8 cellular contexts compared by ENCODE assay signal in the genomic region with DNA sequence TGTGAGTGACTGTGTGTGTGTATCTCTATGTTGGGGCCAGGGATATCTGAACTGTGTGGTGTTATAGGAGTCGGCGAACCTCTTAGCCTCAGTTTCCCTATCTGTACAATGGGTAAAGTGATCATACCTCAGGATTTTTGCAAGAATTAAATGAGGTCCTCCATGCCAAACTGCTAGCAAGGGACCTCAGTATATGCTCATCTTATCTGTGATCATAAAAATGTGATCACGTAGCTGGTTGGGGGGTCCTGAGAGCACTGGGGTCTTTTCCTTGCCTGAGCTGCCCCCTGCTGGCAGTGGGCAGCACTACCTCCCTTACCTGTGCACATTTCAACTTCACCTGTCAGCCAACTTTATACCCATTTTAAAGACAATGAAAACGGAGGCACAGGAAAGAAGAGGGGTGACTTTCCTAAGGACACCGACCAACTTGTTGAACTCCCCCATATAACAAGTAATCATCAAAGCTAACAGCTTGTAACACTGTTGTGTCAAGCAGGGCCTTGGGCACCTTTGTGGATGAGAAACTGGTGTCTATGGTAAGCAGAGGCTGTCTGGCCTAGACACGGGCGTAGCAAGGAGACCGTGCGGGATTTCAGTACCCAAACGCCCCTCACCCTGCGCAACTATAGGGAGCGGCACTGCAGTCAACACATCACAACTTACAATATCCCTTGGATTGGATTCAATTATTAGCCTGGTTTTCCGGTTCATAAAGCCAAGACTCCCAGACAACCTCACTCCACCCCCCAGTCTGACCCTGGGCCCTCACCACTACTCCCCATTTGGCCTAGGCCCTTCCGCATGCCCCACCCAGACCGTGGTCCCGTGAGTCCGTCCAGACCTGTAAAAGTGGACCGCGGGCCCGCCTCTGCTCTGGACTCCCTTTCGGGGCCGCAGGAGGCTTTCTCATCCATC. TPM values are rescaled to one million over a fixed set of nuclear protein-coding genes. Genes with fewer than 3 reads are reported as not detected.
A peak's percentile ranks its signal among the peaks of the same experiment; 100 is the strongest.
DNase-seq lines count a peak whose midpoint lies in the region; ATAC-seq, FAIRE-seq and TF ChIP-seq lines count a peak whose summit lies in the region.

No MANE protein-coding gene starts in this region.

- no peaks in the 10 kb centered on the region for H3K79me2 ChIP-seq in H9 (ENCODE audit: insufficient read depth, low read length)
- peaks cover 2% of the 10 kb centered on the region for H3K79me2 ChIP-seq in HepG2 (ENCODE audit: insufficient read depth, low read length)

- H4K5ac ChIP-seq in H9 (ENCODE audit: insufficient read length, low read depth, low read length), result no peak overlapping the region

- TF ChIP-seq CTCF in H9 (conservative IDR thresholded peaks at IDR 0.05) (peak; percentile 92), HepG2 (CRISPR knock-in tag; IDR thresholded peaks at IDR 0.05) (peak; percentile 83)

- intact Hi-C loops in CD4-positive, alpha-beta memory T cell (cut with micrococcal nuclease), result loop anchor here (2.0 kb wide), 1 partner anchor 66 kb away; no protein-coding TSS in a partner anchor
- intact Hi-C loops in HepG2 (cut with micrococcal nuclease; ENCODE audit: unreplicated experiment), result no loop called here

- H3K4me1 Mint-ChIP-seq in CD4-positive, alpha-beta memory T cell, result peaks cover 13 to 48% (median 21%) of the 10 kb centered on the region in 4 donors
- peaks cover 29 to 33% of the 10 kb centered on the region in 2 experiments for H3K4me1 Mint-ChIP-seq in H9

- no peaks in the 10 kb centered on the region for H3K9me3 Mint-ChIP-seq in CD4-positive, alpha-beta memory T cell
- H3K9me3 Mint-ChIP-seq in H9, result no peaks in the 10 kb centered on the region

- no peak overlapping the region for H3K56ac ChIP-seq in H9 (ENCODE audit: insufficient read length, low read depth, low read length)

- H3K36me3 Mint-ChIP-seq in CD4-positive, alpha-beta memory T cell, result peaks cover 0 to 16% of the 10 kb centered on the region in 2 donors
- peaks cover 3 to 19% (median 17%) of the 10 kb centered on the region in 3 experiments; a peak in 5 of 7 replicates for H3K36me3 Mint-ChIP-seq in H9 (ENCODE audit: insufficient read depth in 1 of 3, low read depth in 3 of 3)

- peak overlapping the region; percentile 87 to 96 (median 90) for H3K4me3 Mint-ChIP-seq in CD4-positive, alpha-beta memory T cell
- peak overlapping the region; percentile 91 to 93 for H3K4me3 Mint-ChIP-seq in H9

- FAIRE-seq in HepG2 (lab: Jason Lieb, UNC), result no peak

- TF ChIP-seq EP300 in HepG2 (IDR thresholded peaks at IDR 0.05; ENCODE audit: low read depth in 2 of 2, low read length in 2 of 2), result no peak
- no peak; the same call in 1 of the 2 replicates for TF ChIP-seq EP300 in HepG2 (CRISPR knock-in tag; IDR thresholded peaks at IDR 0.05; ENCODE audit: borderline replicate concordance)

- no TSS peak for BruUV-seq in HepG2 (replicated peaks; lab: Mats Ljungman, UMichigan)

- H4K20me1 ChIP-seq in H9 (ENCODE audit: control insufficient read depth, insufficient read depth, insufficient read length), result no peaks in the 10 kb centered on the region
- no peaks in the 10 kb centered on the region; the same call in 1 of the 2 replicates for H4K20me1 ChIP-seq in HepG2 (ENCODE audit: insufficient read depth, low read length)

- CTCF ChIA-PET in CD4-positive, alpha-beta memory T cell (lab: Charles Lee; ENCODE audit: partially characterized antibody), result interaction anchor here (0.7 to 2.3 kb wide), 14 partner anchors 9 to 377 kb away, joined by 3 to 18 read pairs (median 4); partner anchors contain the start of genes MRPL11, PELI3 and RBM4B
- CTCF ChIA-PET in HepG2 (lab: Yijun Ruan, JAX; ENCODE audit: low intra/inter-chr PET ratio, low total read pairs), result interaction anchor here (2.8 kb wide), 1 partner anchor 70 kb away, joined by 28 read pairs; no protein-coding TSS in a partner anchor

- peak overlapping the region; percentile 52 for H3K4me2 ChIP-seq in H9 (ENCODE audit: insufficient read depth, insufficient read length, low read length)
- peak overlapping the region; percentile 84 for H3K4me2 ChIP-seq in HepG2 (ENCODE audit: low read depth, low read length)

- peak overlapping the region; percentile 78 to 94 (median 91) for H3K27ac Mint-ChIP-seq in CD4-positive, alpha-beta memory T cell
- peak overlapping the region; percentile 73 to 98 (median 74); a peak in 5 of 7 replicates for H3K27ac Mint-ChIP-seq in H9

- no peak overlapping the region for H4K8ac ChIP-seq in H9 (replicated peaks; ENCODE audit: insufficient read length, low read depth, low read length)

- H3K23me2 ChIP-seq in H9 (ENCODE audit: insufficient read length, low read depth, low read length, poor library complexity, severe bottlenecking), result peaks cover 13% of the 10 kb centered on the region

- H2AK5ac ChIP-seq in H9 (ENCODE audit: insufficient read length, low read length), result no peak overlapping the region

- H3K9me3 ChIP-seq in CD4-positive, alpha-beta memory T cell (ENCODE audit: control insufficient read depth in 1 of 2, low read length in 2 of 2), result no peaks in the 10 kb centered on the region
- H3K9me3 ChIP-seq in H9 (ENCODE audit: control insufficient read depth, low read depth, low read length) (no peaks in the 10 kb centered on the region), SJSA1 (replicated peaks) (no peaks in the 10 kb centered on the region), HepG2 (ENCODE audit: low read length) (no peaks in the 10 kb centered on the region), subcutaneous abdominal adipose tissue (ENCODE audit: control insufficient read depth in 5 of 5, low read length in 5 of 5) (no peaks in the 10 kb centered on the region)

- H3K27me3 ChIP-seq in CD4-positive, alpha-beta memory T cell (ENCODE audit: insufficient read depth, low read length), result no peaks in the 10 kb centered on the region
- H3K27me3 ChIP-seq in H9 (ENCODE audit: insufficient read depth, low read length) (no peaks in the 10 kb centered on the region), SJSA1 (replicated peaks) (no peaks in the 10 kb centered on the region), HepG2 (ENCODE audit: control insufficient read depth in 1 of 2, insufficient read depth in 2 of 2, low read length in 2 of 2) (no peaks in the 10 kb centered on the region), subcutaneous abdominal adipose tissue (ENCODE audit: control insufficient read depth in 5 of 5, insufficient read depth in 4 of 5, low read length in 5 of 5) (no peaks in the 10 kb centered on the region)

- TF ChIP-seq RAD21 in HepG2 (CRISPR knock-in tag; IDR thresholded peaks at IDR 0.05), result peak; percentile 74

- peak overlapping the region; percentile 85 for H3K9ac ChIP-seq in H9 (ENCODE audit: extremely low read depth, insufficient read length, low read length)
- peak overlapping the region; percentile 94 for H3K9ac ChIP-seq in HepG2 (ENCODE audit: insufficient read depth, low read depth, low read length)
- H3K9ac ChIP-seq in subcutaneous abdominal adipose tissue (ENCODE audit: low read length in 5 of 5), result peak overlapping the region; percentile 89 to 97 (median 92)

- POLR2A ChIA-PET in CD4-positive, alpha-beta memory T cell (lab: Charles Lee; ENCODE audit: partially characterized antibody), result interaction anchor here (0.6 to 2.5 kb wide), 16 partner anchors 8 to 619 kb away, joined by 3 to 72 read pairs (median 8); partner anchors contain the start of genes ACTN3, BBS1, CTSF and MRPL11
- POLR2A ChIA-PET in HepG2 (lab: Yijun Ruan, JAX), result interaction anchor here (0.9 to 1.8 kb wide), 13 partner anchors 8 to 199 kb away, joined by 4 to 48 read pairs (median 8); partner anchors contain the start of genes BBS1, MRPL11, PELI3 and RBM4

- peaks cover 20% of the 10 kb centered on the region for H3K4me1 ChIP-seq in CD4-positive, alpha-beta memory T cell (ENCODE audit: insufficient read depth, low read length)
- no peaks in the 10 kb centered on the region for H3K4me1 ChIP-seq in H9 (ENCODE audit: insufficient read depth, low read length)
- peaks cover 15% of the 10 kb centered on the region for H3K4me1 ChIP-seq in SJSA1 (replicated peaks)
- H3K4me1 ChIP-seq in HepG2 (ENCODE audit: insufficient read depth, low read length), result peaks cover 46% of the 10 kb centered on the region
- peaks cover 2 to 26% (median 19%) of the 10 kb centered on the region in 5 donors for H3K4me1 ChIP-seq in subcutaneous abdominal adipose tissue (ENCODE audit: control insufficient read depth in 5 of 5, insufficient read depth in 5 of 5, low read length in 5 of 5)

- no CpG with 5 or more reads among the region's 22 CpGs for WGBS in H9 (ENCODE audit: extremely low coverage, insufficient read length, low lambda C conversion rate)
- WGBS in HepG2 (ENCODE audit: low lambda C conversion rate), result 19% methylated on average over 17 of the region's 22 CpGs

- no peak overlapping the region for H2BK15ac ChIP-seq in H9 (ENCODE audit: low read depth, low read length)

- no peak overlapping the region for H3K23ac ChIP-seq in H9 (ENCODE audit: insufficient read length, low read depth, low read length)

- H3K79me1 ChIP-seq in H9 (ENCODE audit: insufficient read depth, low read depth, low read length, poor library complexity, severe bottlenecking), result no peaks in the 10 kb centered on the region

- H3K27me3 Mint-ChIP-seq in CD4-positive, alpha-beta memory T cell, result no peaks in the 10 kb centered on the region
- no peaks in the 10 kb centered on the region for H3K27me3 Mint-ChIP-seq in H9 (ENCODE audit: low read depth)

- TF ChIP-seq POLR2A in HepG2 (IDR thresholded peaks at IDR 0.05; ENCODE audit: insufficient read depth in 1 of 2, low read depth in 2 of 2, low read length in 2 of 2), result no peak

- peak overlapping the region; percentile 88 to 90 for H3K4me3 ChIP-seq in CD4-positive, alpha-beta memory T cell (ENCODE audit: low read length in 2 of 2)
- H3K4me3 ChIP-seq in SJSA1 (peak overlapping the region; percentile 65), HepG2 (replicated peaks in 1 of 3; ENCODE audit: insufficient read depth in 1 of 3, low read depth in 2 of 3, low read length in 3 of 3) (peak overlapping the region; percentile 70 to 93 (median 92)), subcutaneous abdominal adipose tissue (ENCODE audit: low read depth in 1 of 5, low read length in 5 of 5) (peak overlapping the region; percentile 72 to 87 (median 83))

- H3K14ac ChIP-seq in H9 (ENCODE audit: insufficient read depth, low read length), result peak overlapping the region; percentile 84; the same call in 1 of the 2 replicates

- H2BK20ac ChIP-seq in H9 (ENCODE audit: low read depth, low read length, poor library complexity, severe bottlenecking), result no peak overlapping the region

- no peaks in the 10 kb centered on the region for H3K36me3 ChIP-seq in CD4-positive, alpha-beta memory T cell (ENCODE audit: insufficient read depth, low read length)
- H3K36me3 ChIP-seq in SJSA1 (peaks cover 41% of the 10 kb centered on the region), HepG2 (replicated peaks in 1 of 2; ENCODE audit: control insufficient read depth in 1 of 2, insufficient read depth in 2 of 2, low read length in 2 of 2) (no peaks in the 10 kb centered on the region; a peak in 1 of 5 replicates), subcutaneous abdominal adipose tissue (ENCODE audit: control insufficient read depth in 5 of 5, insufficient read depth in 5 of 5, low read length in 5 of 5) (peaks cover 2 to 35% (median 16%) of the 10 kb centered on the region in 5 donors)

- H2BK120ac ChIP-seq in H9 (ENCODE audit: low read depth, low read length, poor library complexity, severe bottlenecking), result no peak overlapping the region

- H3K27ac ChIP-seq in CD4-positive, alpha-beta memory T cell (ENCODE audit: low read depth, low read length), result peak overlapping the region; percentile 81
- H3K27ac ChIP-seq in H9 (ENCODE audit: insufficient read length, low read depth, low read length), result no peak overlapping the region
- peak overlapping the region; percentile 75 for H3K27ac ChIP-seq in SJSA1
- peak overlapping the region; percentile 87 for H3K27ac ChIP-seq in HepG2 (ENCODE audit: extremely low read length, insufficient read depth, low read length)
- peak overlapping the region; percentile 91 for H3K27ac ChIP-seq in subcutaneous abdominal adipose tissue (ENCODE audit: low read depth, low read length)

- H3K18ac ChIP-seq in H9 (ENCODE audit: insufficient read length, low read depth, low read length), result peak overlapping the region; percentile 55

- ATAC-seq in HepG2 (peak; percentile 2; the same call in 2 of the 3 replicates), GM19463 (IDR thresholded peaks at IDR 0.05; ENCODE audit: unreplicated experiment) (no peak), GM19035 (IDR thresholded peaks at IDR 0.05; ENCODE audit: unreplicated experiment) (no peak)

- H2BK12ac ChIP-seq in H9 (ENCODE audit: insufficient read length, low read depth, low read length), result no peak overlapping the region

- in situ Hi-C loops in HepG2 (cut with HindIII; ENCODE audit: extremely low pct_ligation_motif_present, low pct_unique_long_range_greater_than_20kb), result no loop called here

- no peak overlapping the region for H3K4ac ChIP-seq in H9 (ENCODE audit: low read depth, low read length)

- no peak overlapping the region for H4K91ac ChIP-seq in H9 (ENCODE audit: insufficient read length, low read depth, low read length)

- H2AFZ ChIP-seq in H9 (ENCODE audit: low read length) (no peak overlapping the region), HepG2 (ENCODE audit: low read length) (no peak overlapping the region)

- H2BK5ac ChIP-seq in H9 (ENCODE audit: insufficient read length, low read length), result no peak overlapping the region

- peak in 4 of 5 donors; percentile 24 to 39 (median 30) for DNase-seq in CD4-positive, alpha-beta memory T cell
- DNase-seq in H9 (no peak), SJSA1 (ENCODE audit: low read depth in 1 of 2, low spot score in 2 of 2) (peak; percentile 52 to 68), cerebellar cortex (ENCODE audit: low spot score) (peak; percentile 27), HepG2 (ENCODE audit: low spot score) (peak; percentile 24)

- H3T11ph ChIP-seq in H9 (ENCODE audit: low read length), result no peak overlapping the region

RNA-seq across cellular contexts. Expression of gene DPP3, which starts 1.2 kb away (rescaled TPM):
- total RNA-seq in CD4-positive, alpha-beta memory T cell, result 10 to 100 TPM; 21.0 to 24.0 TPM
- 10 to 100 TPM; 27.8 to 31.0 TPM for polyA plus RNA-seq in CD4-positive, alpha-beta memory T cell
- total RNA-seq in H9 (2021), result 83.1 and 85.3 TPM in 2 replicates
- total RNA-seq in SJSA1 (2014; rRNA removed; shearing (Covaris generic)), result 140 and 146 TPM in 2 replicates
- total RNA-seq in HepG2 (2016; rRNA removed; fragmentation: Illumina TruSeq; extraction: Trizol), result 48.7 and 59.8 TPM in 2 replicates
- 23.4 and 25.5 TPM in 2 replicates for total RNA-seq in HepG2 (2016; cell fraction: cytosol; rRNA removed; fragmentation: Illumina TruSeq; extraction: Trizol; ENCODE audit: low read depth)
- total RNA-seq in HepG2 (2016; cell fraction: insoluble cytoplasmic fraction; rRNA removed; fragmentation: Illumina TruSeq; extraction: Trizol), result 33.2 and 57.2 TPM in 2 replicates
- total RNA-seq in HepG2 (2016; cell fraction: membrane; rRNA removed; fragmentation: Illumina TruSeq; extraction: Trizol), result 37.2 and 39.3 TPM in 2 replicates
- 41.5 and 47.9 TPM in 2 replicates for total RNA-seq in HepG2 (2016; cell fraction: nucleus; rRNA removed; fragmentation: Illumina TruSeq; extraction: Trizol)
- polyA plus RNA-seq in HepG2 (2011; rRNA removed), result 38.4 and 48.4 TPM in 2 replicates
- polyA plus RNA-seq in HepG2 (2011; cell fraction: cytosol; rRNA removed), result 24.8 and 28.9 TPM in 2 replicates
- polyA plus RNA-seq in HepG2 (2011; cell fraction: nucleus; rRNA removed), result 84.7 and 84.9 TPM in 2 replicates
- 24.0 and 27.9 TPM in 2 replicates for polyA plus RNA-seq in HepG2 (2012)
- polyA plus RNA-seq in HepG2 (2016; cell fraction: cytosol; fragmentation: Illumina TruSeq; extraction: Trizol; ENCODE audit: low read depth), result 25.5 and 28.2 TPM in 2 replicates
- 38.4 and 40.3 TPM in 2 replicates for polyA plus RNA-seq in HepG2 (2016; cell fraction: insoluble cytoplasmic fraction; fragmentation: Illumina TruSeq; extraction: Trizol; ENCODE audit: low read depth)
- 26.4 and 32.4 TPM in 2 replicates for polyA plus RNA-seq in HepG2 (2016; cell fraction: membrane; fragmentation: Illumina TruSeq; extraction: Trizol; ENCODE audit: low read depth)
- polyA plus RNA-seq in HepG2 (2016; cell fraction: nucleus; fragmentation: Illumina TruSeq; extraction: Trizol; ENCODE audit: insufficient read depth, low read depth), result 77.0 and 84.6 TPM in 2 replicates
- 109 and 188 TPM in 2 replicates for polyA minus RNA-seq in HepG2 (2011; rRNA and poly(A)+ RNA removed; ENCODE audit: low replicate concordance)
- 60.2 and 62.2 TPM in 2 replicates for polyA minus RNA-seq in HepG2 (2011; cell fraction: cytosol; rRNA and poly(A)+ RNA removed)
- polyA minus RNA-seq in HepG2 (2011; cell fraction: nucleus; rRNA and poly(A)+ RNA removed), result 41.5 and 52.0 TPM in 2 replicates

RNA-seq across cellular contexts. Expression of gene PELI3, which starts 12.4 kb away (rescaled TPM):
- total RNA-seq in CD4-positive, alpha-beta memory T cell, result 10 to 100 TPM; 25.3 to 25.9 TPM
- 1 to 10 TPM; 4.0 to 6.8 TPM for polyA plus RNA-seq in CD4-positive, alpha-beta memory T cell
- 9.3 and 10.3 TPM in 2 replicates for total RNA-seq in H9 (2021)
- 7.0 and 11.1 TPM in 2 replicates for total RNA-seq in SJSA1 (2014; rRNA removed; shearing (Covaris generic))
- 2.5 and 4.0 TPM in 2 replicates for total RNA-seq in HepG2 (2016; rRNA removed; fragmentation: Illumina TruSeq; extraction: Trizol)
- 2.7 and 2.8 TPM in 2 replicates for total RNA-seq in HepG2 (2016; cell fraction: cytosol; rRNA removed; fragmentation: Illumina TruSeq; extraction: Trizol; ENCODE audit: low read depth)
- 3.3 and 4.6 TPM in 2 replicates for total RNA-seq in HepG2 (2016; cell fraction: insoluble cytoplasmic fraction; rRNA removed; fragmentation: Illumina TruSeq; extraction: Trizol)
- 4.9 and 6.2 TPM in 2 replicates for total RNA-seq in HepG2 (2016; cell fraction: membrane; rRNA removed; fragmentation: Illumina TruSeq; extraction: Trizol)
- total RNA-seq in HepG2 (2016; cell fraction: nucleus; rRNA removed; fragmentation: Illumina TruSeq; extraction: Trizol), result 2.9 and 3.8 TPM in 2 replicates
- polyA plus RNA-seq in HepG2 (2011; rRNA removed), result 2.0 and 3.1 TPM in 2 replicates
- polyA plus RNA-seq in HepG2 (2011; cell fraction: cytosol; rRNA removed), result 2.1 and 2.8 TPM in 2 replicates
- 6.4 and 6.9 TPM in 2 replicates for polyA plus RNA-seq in HepG2 (2011; cell fraction: nucleus; rRNA removed)
- polyA plus RNA-seq in HepG2 (2012), result 2.3 and 2.5 TPM in 2 replicates
- polyA plus RNA-seq in HepG2 (2016; cell fraction: cytosol; fragmentation: Illumina TruSeq; extraction: Trizol; ENCODE audit: low read depth), result 2.3 and 2.8 TPM in 2 replicates
- polyA plus RNA-seq in HepG2 (2016; cell fraction: insoluble cytoplasmic fraction; fragmentation: Illumina TruSeq; extraction: Trizol; ENCODE audit: low read depth), result 2.7 and 3.9 TPM in 2 replicates
- 4.7 and 4.9 TPM in 2 replicates for polyA plus RNA-seq in HepG2 (2016; cell fraction: membrane; fragmentation: Illumina TruSeq; extraction: Trizol; ENCODE audit: low read depth)
- polyA plus RNA-seq in HepG2 (2016; cell fraction: nucleus; fragmentation: Illumina TruSeq; extraction: Trizol; ENCODE audit: insufficient read depth, low read depth), result 3.0 and 4.4 TPM in 2 replicates
- polyA minus RNA-seq in HepG2 (2011; rRNA and poly(A)+ RNA removed; ENCODE audit: low replicate concordance), result 7.5 and 11.8 TPM in 2 replicates
- 1.6 and 2.0 TPM in 2 replicates for polyA minus RNA-seq in HepG2 (2011; cell fraction: cytosol; rRNA and poly(A)+ RNA removed)
- polyA minus RNA-seq in HepG2 (2011; cell fraction: nucleus; rRNA and poly(A)+ RNA removed), result 6.6 and 8.0 TPM in 2 replicates

RNA-seq across cellular contexts. Expression of gene BBS1, which starts 31.4 kb away (rescaled TPM):
- total RNA-seq in CD4-positive, alpha-beta memory T cell, result 10 to 100 TPM; 37.3 to 41.3 TPM
- 10 to 100 TPM in 1 of 2 donors, 1 to 10 TPM in 1; 8.9 to 15.5 TPM for polyA plus RNA-seq in CD4-positive, alpha-beta memory T cell
- total RNA-seq in H9 (2021) (27.2 and 29.5 TPM in 2 replicates), HepG2 (2016; rRNA removed; fragmentation: Illumina TruSeq; extraction: Trizol) (8.1 and 14.1 TPM in 2 replicates)
- 28.7 and 38.8 TPM in 2 replicates for total RNA-seq in SJSA1 (2014; rRNA removed; shearing (Covaris generic))
- 4.8 and 5.7 TPM in 2 replicates for total RNA-seq in HepG2 (2016; cell fraction: cytosol; rRNA removed; fragmentation: Illumina TruSeq; extraction: Trizol; ENCODE audit: low read depth)
- 7.6 and 12.8 TPM in 2 replicates for total RNA-seq in HepG2 (2016; cell fraction: insoluble cytoplasmic fraction; rRNA removed; fragmentation: Illumina TruSeq; extraction: Trizol)
- 5.7 and 6.3 TPM in 2 replicates for total RNA-seq in HepG2 (2016; cell fraction: membrane; rRNA removed; fragmentation: Illumina TruSeq; extraction: Trizol)
- 15.1 and 16.7 TPM in 2 replicates for total RNA-seq in HepG2 (2016; cell fraction: nucleus; rRNA removed; fragmentation: Illumina TruSeq; extraction: Trizol)
- polyA plus RNA-seq in HepG2 (2011; rRNA removed), result 11.7 and 12.1 TPM in 2 replicates
- polyA plus RNA-seq in HepG2 (2011; cell fraction: cytosol; rRNA removed), result 6.2 and 6.5 TPM in 2 replicates
- polyA plus RNA-seq in HepG2 (2011; cell fraction: nucleus; rRNA removed), result 45.3 and 52.0 TPM in 2 replicates
- polyA plus RNA-seq in HepG2 (2012), result 6.7 and 8.6 TPM in 2 replicates
- polyA plus RNA-seq in HepG2 (2016; cell fraction: cytosol; fragmentation: Illumina TruSeq; extraction: Trizol; ENCODE audit: low read depth), result 0.54 and 0.81 TPM in 2 replicates
- polyA plus RNA-seq in HepG2 (2016; cell fraction: insoluble cytoplasmic fraction; fragmentation: Illumina TruSeq; extraction: Trizol; ENCODE audit: low read depth), result 5.3 and 8.5 TPM in 2 replicates
- polyA plus RNA-seq in HepG2 (2016; cell fraction: membrane; fragmentation: Illumina TruSeq; extraction: Trizol; ENCODE audit: low read depth), result 1.8 and 2.2 TPM in 2 replicates
- polyA plus RNA-seq in HepG2 (2016; cell fraction: nucleus; fragmentation: Illumina TruSeq; extraction: Trizol; ENCODE audit: insufficient read depth, low read depth), result 24.8 and 29.8 TPM in 2 replicates
- 19.0 and 43.1 TPM in 2 replicates for polyA minus RNA-seq in HepG2 (2011; rRNA and poly(A)+ RNA removed; ENCODE audit: low replicate concordance)
- 10.1 and 10.6 TPM in 2 replicates for polyA minus RNA-seq in HepG2 (2011; cell fraction: cytosol; rRNA and poly(A)+ RNA removed)
- polyA minus RNA-seq in HepG2 (2011; cell fraction: nucleus; rRNA and poly(A)+ RNA removed), result 24.6 and 34.3 TPM in 2 replicates

RNA-seq across cellular contexts. Expression of gene MRPL11, which starts 40.4 kb away (rescaled TPM):
- 10 to 100 TPM; 22.0 to 27.9 TPM for total RNA-seq in CD4-positive, alpha-beta memory T cell
- 10 to 100 TPM; 76.9 to 78.1 TPM for polyA plus RNA-seq in CD4-positive, alpha-beta memory T cell
- total RNA-seq in H9 (2021) (105 and 106 TPM in 2 replicates), HepG2 (2016; rRNA removed; fragmentation: Illumina TruSeq; extraction: Trizol) (176 and 220 TPM in 2 replicates)
- 186 and 201 TPM in 2 replicates for total RNA-seq in SJSA1 (2014; rRNA removed; shearing (Covaris generic))
- 133 and 141 TPM in 2 replicates for total RNA-seq in HepG2 (2016; cell fraction: cytosol; rRNA removed; fragmentation: Illumina TruSeq; extraction: Trizol; ENCODE audit: low read depth)
- total RNA-seq in HepG2 (2016; cell fraction: insoluble cytoplasmic fraction; rRNA removed; fragmentation: Illumina TruSeq; extraction: Trizol), result 177 and 218 TPM in 2 replicates
- 207 and 224 TPM in 2 replicates for total RNA-seq in HepG2 (2016; cell fraction: membrane; rRNA removed; fragmentation: Illumina TruSeq; extraction: Trizol)
- total RNA-seq in HepG2 (2016; cell fraction: nucleus; rRNA removed; fragmentation: Illumina TruSeq; extraction: Trizol), result 59.8 and 61.7 TPM in 2 replicates
- 59.1 and 72.9 TPM in 2 replicates for polyA plus RNA-seq in HepG2 (2011; rRNA removed)
- polyA plus RNA-seq in HepG2 (2011; cell fraction: cytosol; rRNA removed), result 47.3 and 64.8 TPM in 2 replicates
- polyA plus RNA-seq in HepG2 (2011; cell fraction: nucleus; rRNA removed), result 29.2 and 31.9 TPM in 2 replicates
- 61.7 and 65.2 TPM in 2 replicates for polyA plus RNA-seq in HepG2 (2012)
- 196 and 219 TPM in 2 replicates for polyA plus RNA-seq in HepG2 (2016; cell fraction: cytosol; fragmentation: Illumina TruSeq; extraction: Trizol; ENCODE audit: low read depth)
- 200 and 221 TPM in 2 replicates for polyA plus RNA-seq in HepG2 (2016; cell fraction: insoluble cytoplasmic fraction; fragmentation: Illumina TruSeq; extraction: Trizol; ENCODE audit: low read depth)
- polyA plus RNA-seq in HepG2 (2016; cell fraction: membrane; fragmentation: Illumina TruSeq; extraction: Trizol; ENCODE audit: low read depth), result 191 and 200 TPM in 2 replicates
- 108 and 120 TPM in 2 replicates for polyA plus RNA-seq in HepG2 (2016; cell fraction: nucleus; fragmentation: Illumina TruSeq; extraction: Trizol; ENCODE audit: insufficient read depth, low read depth)
- 32.6 and 71.9 TPM in 2 replicates for polyA minus RNA-seq in HepG2 (2011; rRNA and poly(A)+ RNA removed; ENCODE audit: low replicate concordance)
- polyA minus RNA-seq in HepG2 (2011; cell fraction: cytosol; rRNA and poly(A)+ RNA removed), result 12.0 and 13.8 TPM in 2 replicates
- 4.4 and 5.2 TPM in 2 replicates for polyA minus RNA-seq in HepG2 (2011; cell fraction: nucleus; rRNA and poly(A)+ RNA removed)

RNA-seq across cellular contexts. Expression of gene NPAS4, which starts 58.2 kb away (rescaled TPM):
- not detected for total RNA-seq in CD4-positive, alpha-beta memory T cell
- not detected for polyA plus RNA-seq in CD4-positive, alpha-beta memory T cell
- total RNA-seq in H9 (2021), result 1.6 and 1.8 TPM in 2 replicates
- total RNA-seq in SJSA1 (2014; rRNA removed; shearing (Covaris generic)), result 1.3 and 2.2 TPM in 2 replicates
- total RNA-seq in HepG2 (2016; rRNA removed; fragmentation: Illumina TruSeq; extraction: Trizol), result not detected in 2 replicates
- not detected in 2 replicates for total RNA-seq in HepG2 (2016; cell fraction: cytosol; rRNA removed; fragmentation: Illumina TruSeq; extraction: Trizol; ENCODE audit: low read depth)
- total RNA-seq in HepG2 (2016; cell fraction: insoluble cytoplasmic fraction; rRNA removed; fragmentation: Illumina TruSeq; extraction: Trizol), result not detected in 2 replicates
- not detected in 2 replicates for total RNA-seq in HepG2 (2016; cell fraction: membrane; rRNA removed; fragmentation: Illumina TruSeq; extraction: Trizol)
- not detected in 2 replicates for total RNA-seq in HepG2 (2016; cell fraction: nucleus; rRNA removed; fragmentation: Illumina TruSeq; extraction: Trizol)
- polyA plus RNA-seq in HepG2 (2011; rRNA removed), result not detected in 2 replicates
- polyA plus RNA-seq in HepG2 (2011; cell fraction: cytosol; rRNA removed), result not detected in 2 replicates
- polyA plus RNA-seq in HepG2 (2011; cell fraction: nucleus; rRNA removed), result not detected in 2 replicates
- not detected in 2 replicates for polyA plus RNA-seq in HepG2 (2012)
- not detected in 2 replicates for polyA plus RNA-seq in HepG2 (2016; cell fraction: cytosol; fragmentation: Illumina TruSeq; extraction: Trizol; ENCODE audit: low read depth)
- not detected in 2 replicates for polyA plus RNA-seq in HepG2 (2016; cell fraction: insoluble cytoplasmic fraction; fragmentation: Illumina TruSeq; extraction: Trizol; ENCODE audit: low read depth)
- polyA plus RNA-seq in HepG2 (2016; cell fraction: membrane; fragmentation: Illumina TruSeq; extraction: Trizol; ENCODE audit: low read depth), result not detected in 2 replicates
- not detected in 2 replicates for polyA plus RNA-seq in HepG2 (2016; cell fraction: nucleus; fragmentation: Illumina TruSeq; extraction: Trizol; ENCODE audit: insufficient read depth, low read depth)
- 0.51 TPM in 1 of 2 replicates, not detected in the other for polyA minus RNA-seq in HepG2 (2011; rRNA and poly(A)+ RNA removed; ENCODE audit: low replicate concordance)
- not detected in 2 replicates for polyA minus RNA-seq in HepG2 (2011; cell fraction: cytosol; rRNA and poly(A)+ RNA removed)
- polyA minus RNA-seq in HepG2 (2011; cell fraction: nucleus; rRNA and poly(A)+ RNA removed), result not detected in 2 replicates
